1 cellular context compared by ENCODE assay signal in genomic region chr12:267581-268482, GRCh38.
TF ChIP-seq lines count a peak whose summit lies in the region.

No MANE protein-coding gene starts in this region.

TF ChIP-seq in IMR-90, 13 proteins besides CTCF, POLR2A, EP300 and RAD21:
- TF ChIP-seq NFE2L2 (IDR thresholded peaks at IDR 0.05; ENCODE audit: low read depth, low read length) (no peak), RCOR1 (IDR thresholded peaks at IDR 0.05; ENCODE audit: insufficient replicate concordance, low read length) (no peak), MAZ (IDR thresholded peaks at IDR 0.05; ENCODE audit: borderline replicate concordance, low read depth, low read length) (no peak), BHLHE40 (IDR thresholded peaks at IDR 0.05; ENCODE audit: low read depth, low read length) (no peak), SMC3 (IDR thresholded peaks at IDR 0.05; ENCODE audit: low read depth, low read length) (no peak), CHD1 (IDR thresholded peaks at IDR 0.05; ENCODE audit: low read depth, low read length) (no peak), RFX5 (IDR thresholded peaks at IDR 0.05; ENCODE audit: low read depth, low read length) (no peak), CEBPB (IDR thresholded peaks at IDR 0.05; ENCODE audit: low read depth, low read length) (no peak), MXI1 (IDR thresholded peaks at IDR 0.05; ENCODE audit: borderline replicate concordance, low read depth, low read length) (no peak), MAFK (IDR thresholded peaks at IDR 0.05; ENCODE audit: low read depth, low read length) (no peak), FOS (IDR thresholded peaks at IDR 0.05; ENCODE audit: low read depth, low read length) (no peak)
- TF ChIP-seq, protein P1, sequence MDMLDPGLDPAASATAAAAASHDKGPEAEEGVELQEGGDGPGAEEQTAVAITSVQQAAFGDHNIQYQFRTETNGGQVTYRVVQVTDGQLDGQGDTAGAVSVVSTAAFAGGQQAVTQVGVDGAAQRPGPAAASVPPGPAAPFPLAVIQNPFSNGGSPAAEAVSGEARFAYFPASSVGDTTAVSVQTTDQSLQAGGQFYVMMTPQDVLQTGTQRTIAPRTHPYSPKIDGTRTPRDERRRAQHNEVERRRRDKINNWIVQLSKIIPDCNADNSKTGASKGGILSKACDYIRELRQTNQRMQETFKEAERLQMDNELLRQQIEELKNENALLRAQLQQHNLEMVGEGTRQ (IDR thresholded peaks at IDR 0.05; ENCODE audit: low read depth, low read length), result no peak
